8 cellular contexts compared by ENCODE assay signal in genomic region chr21:29372063-29372802, GRCh38.
DNase-seq lines count a peak whose midpoint lies in the region; ATAC-seq and TF ChIP-seq lines count a peak whose summit lies in the region.

No MANE protein-coding gene starts in this region.

- ATAC-seq in GM21825 (IDR thresholded peaks at IDR 0.05; ENCODE audit: unreplicated experiment): peak; percentile 67
- peak; percentile 65 to 67 for ATAC-seq in activated T-cell treated with anti-CD3 and anti-CD28 coated beads, Interleukin-2, amount 50 U/mL, for 72 hours (replicated peaks in 1 of 2)
- peak; percentile 85 for ATAC-seq in foreskin keratinocyte

- peaks cover 25% of the 10 kb centered on the region for H3K4me1 Mint-ChIP-seq in activated T-cell treated with anti-CD3 and anti-CD28 coated beads, Interleukin-2, amount 50 U/mL, for 72 hours (ENCODE audit: low read depth)
- peaks cover 3% of the 10 kb centered on the region for H3K4me1 Mint-ChIP-seq in osteocyte (ENCODE audit: unreplicated experiment)

- no peaks in the 10 kb centered on the region for H3K9me3 ChIP-seq in OCI-LY7 (ENCODE audit: low read length)

- H3K9me2 ChIP-seq in OCI-LY7 (ENCODE audit: insufficient read depth, low read length): no peaks in the 10 kb centered on the region

- H3K27me3 Mint-ChIP-seq in activated T-cell treated with anti-CD3 and anti-CD28 coated beads, Interleukin-2, amount 50 U/mL, for 72 hours (ENCODE audit: low read depth): no peaks in the 10 kb centered on the region
- H3K27me3 Mint-ChIP-seq in osteocyte (ENCODE audit: unreplicated experiment): no peaks in the 10 kb centered on the region

- peaks cover 2 to 5% of the 10 kb centered on the region in 2 donors for H3K9me3 Mint-ChIP-seq in activated T-cell treated with anti-CD3 and anti-CD28 coated beads, Interleukin-2, amount 50 U/mL, for 72 hours
- H3K9me3 Mint-ChIP-seq in osteocyte (ENCODE audit: unreplicated experiment): no peaks in the 10 kb centered on the region

- 0 out of 2 replicates have a peak, but pooled peaks cover 4% of the 10 kb centered on the region for H3K36me3 ChIP-seq in OCI-LY7 (ENCODE audit: insufficient read depth, low read length)

- H3K79me2 ChIP-seq in OCI-LY7 (ENCODE audit: insufficient read depth, low read depth, low read length): no peaks in the 10 kb centered on the region

- POLR2A ChIA-PET in OCI-LY7 (lab: Charles Lee): interaction anchor here (0.6 to 1.5 kb wide), 2 partner anchors 124 to 285 kb away, joined by 3 to 6 read pairs; no protein-coding TSS in a partner anchor

- in situ Hi-C loops in KBM-7 (cut with MboI; ENCODE audit: low pct_unique_long_range_greater_than_20kb, low sequenced_read_pairs): loop anchor here (10.0 to 25.0 kb wide), 2 partner anchors 210 to 277 kb away; no protein-coding TSS in a partner anchor

- CTCF ChIA-PET in OCI-LY7 (lab: Charles Lee; ENCODE audit: unreplicated experiment): interaction anchor here (1.2 kb wide), 1 partner anchor 284 kb away, joined by 5 read pairs; no protein-coding TSS in a partner anchor

- BruUV-seq in OCI-LY7 (replicated peaks; lab: Mats Ljungman, UMichigan): no TSS peak

- H3K4me1 ChIP-seq in OCI-LY7 (ENCODE audit: insufficient read depth, low read length, poor library complexity, severe bottlenecking) (no peaks in the 10 kb centered on the region), foreskin keratinocyte (no peaks in the 10 kb centered on the region)

- no peak overlapping the region for H3K4me2 ChIP-seq in OCI-LY7 (ENCODE audit: low read length)

- peak; percentile 86 for TF ChIP-seq CTCF in OCI-LY7 (conservative IDR thresholded peaks at IDR 0.05; ENCODE audit: low read length)
- peak; percentile 84 for TF ChIP-seq CTCF in foreskin keratinocyte (conservative IDR thresholded peaks at IDR 0.05)
- peak; percentile 81 for TF ChIP-seq CTCF in osteocyte (IDR thresholded peaks at IDR 0.05)

- no peak overlapping the region for H3K27ac ChIP-seq in OCI-LY7 (ENCODE audit: low read depth, low read length, poor library complexity, severe bottlenecking)
- H3K27ac ChIP-seq in foreskin keratinocyte: no peak overlapping the region

- H3K27me3 ChIP-seq in foreskin keratinocyte: no peaks in the 10 kb centered on the region

- H3K4me3 ChIP-seq in OCI-LY7 (ENCODE audit: low read depth, low read length, poor library complexity, severe bottlenecking): no peak overlapping the region

- H4K20me1 ChIP-seq in OCI-LY7 (ENCODE audit: insufficient read depth, low read length): no peaks in the 10 kb centered on the region

- no peak overlapping the region for H2AFZ ChIP-seq in OCI-LY7 (ENCODE audit: low read length)

- peak overlapping the region; percentile 71 for H3K27ac Mint-ChIP-seq in activated T-cell treated with anti-CD3 and anti-CD28 coated beads, Interleukin-2, amount 50 U/mL, for 72 hours
- H3K27ac Mint-ChIP-seq in osteocyte (ENCODE audit: unreplicated experiment): peak overlapping the region; percentile 29

- DNase-seq in GM04503 (ENCODE audit: low read depth) (peak; percentile 33), KBM-7 (peak; percentile 77), OCI-LY7 (ENCODE audit: low spot score) (peak; percentile 84), foreskin keratinocyte (peak; percentile 18 to 57), osteocyte (ENCODE audit: extremely low spot score, unreplicated experiment) (no peak), occipital lobe (lab: John Stamatoyannopoulos, UW) (no peak)
- DNase-seq in activated T-cell treated with anti-CD3 and anti-CD28 coated beads, Interleukin-2, amount 50 U/mL, for 72 hours: peak; percentile 58 to 72

- H3K4me3 Mint-ChIP-seq in activated T-cell treated with anti-CD3 and anti-CD28 coated beads, Interleukin-2, amount 50 U/mL, for 72 hours: peak overlapping the region in 1 of 2 donors; percentile 29
- H3K4me3 Mint-ChIP-seq in osteocyte (ENCODE audit: unreplicated experiment): no peak overlapping the region

- intact Hi-C loops in OCI-LY7 (cut with micrococcal nuclease; ENCODE audit: unreplicated experiment): loop anchor here (1.0 to 10.0 kb wide), 5 partner anchors 73 to 473 kb away; partner anchors contain the start of gene BACH1

- H3K36me3 Mint-ChIP-seq in activated T-cell treated with anti-CD3 and anti-CD28 coated beads, Interleukin-2, amount 50 U/mL, for 72 hours (ENCODE audit: insufficient read depth in 2 of 2): peaks cover 7% of the 10 kb centered on the region in 2 donors
- peaks cover 19% of the 10 kb centered on the region for H3K36me3 Mint-ChIP-seq in osteocyte (ENCODE audit: unreplicated experiment)

Comparison
In these comparisons a context has a peak if more than half of its experiments do, and no peak if none do; other contexts are left out.
1. DNase-seq: peak in GM04503 (single experiment), KBM-7 (single experiment), OCI-LY7 (single experiment), activated T-cell treated with anti-CD3 and anti-CD28 coated beads, Interleukin-2, amount 50 U/mL, for 72 hours (2 of 2) and foreskin keratinocyte (2 of 2); none in osteocyte (single experiment) and occipital lobe (single experiment).
2. Peak in every context shown above with its lines, with median percentiles within 50 percentile points of each other: ATAC-seq and CTCF ChIP-seq.